In genomic region chr2:172597191-172597842, GRCh38 we compare ENCODE assay signal across 13 cellular contexts.
"Had no signal": no experiment of that assay in that cellular context is flagged by ENCODE, and none has a peak within 500 bp of the region (broad histone marks: within the 10 kb centered on the region; RNA-seq: fewer than 3 reads in every experiment).

No MANE protein-coding gene starts in this region.

- DNase-seq: activated CD4-positive, alpha-beta T cell treated with anti-CD3 and anti-CD28 coated beads, Interleukin-2, amount 10 ng/mL, durations not matched to agents 24 days and 14 days; activated CD8-positive, alpha-beta memory T cell treated with anti-CD3 and anti-CD28 coated beads, Interleukin-2, amount 50 U/mL, for 4 hours; activated CD8-positive, alpha-beta T cell treated with anti-CD3 and anti-CD28 coated beads, Interleukin-2, amount 10 ng/mL, durations not matched to agents 7 days and 5 days; activated naive CD4-positive, alpha-beta T cell treated with Interleukin-2 at 50 U/mL for 16 hours; hippocampal formation; left ventricle myocardium inferior; mesenchymal stem cell; stimulated activated CD4-positive, alpha-beta T cell treated with anti-CD3 and anti-CD28 coated beads, Interleukin-2, amount 100 ng/mL, for 48 hours; stimulated activated naive B cell treated with anti-CD40 and anti-IgM and Interleukin-4, amounts not matched to agents 10 μg/mL and 1 μg/mL and 100 μg/mL, for 72 hours; SW 1271; trophoblast cell had no signal

- ATAC-seq: activated CD8-positive, alpha-beta T cell treated with anti-CD3 and anti-CD28 coated beads, Interleukin-2, amount 10 ng/mL, durations not matched to agents 7 days and 5 days; natural killer cell treated with Interleukin-12 subunit alpha and Interleukin-12 subunit beta and Interleukin-15 and Interleukin-18, amount 100 ng/mL, for 72 hours; stimulated activated naive B cell treated with anti-CD40 and anti-IgM and Interleukin-4, amounts not matched to agents 10 μg/mL and 1 μg/mL and 100 μg/mL, for 72 hours; WTC11 had no signal

- H3K27ac ChIP-seq: left ventricle myocardium inferior had no signal

- H3K4me1 Mint-ChIP-seq: activated CD4-positive, alpha-beta T cell treated with anti-CD3 and anti-CD28 coated beads, Interleukin-2, amount 10 ng/mL, durations not matched to agents 24 days and 14 days; stimulated activated naive B cell treated with anti-CD40 and anti-IgM and Interleukin-4, amounts not matched to agents 10 μg/mL and 1 μg/mL and 100 μg/mL, for 72 hours had no signal

- H3K4me3 Mint-ChIP-seq: activated CD4-positive, alpha-beta T cell treated with anti-CD3 and anti-CD28 coated beads, Interleukin-2, amount 10 ng/mL, durations not matched to agents 24 days and 14 days; activated CD8-positive, alpha-beta T cell treated with anti-CD3 and anti-CD28 coated beads, Interleukin-2, amount 10 ng/mL, durations not matched to agents 7 days and 5 days; natural killer cell treated with Interleukin-12 subunit alpha and Interleukin-12 subunit beta and Interleukin-15 and Interleukin-18, amount 100 ng/mL, for 72 hours; stimulated activated naive B cell treated with anti-CD40 and anti-IgM and Interleukin-4, amounts not matched to agents 10 μg/mL and 1 μg/mL and 100 μg/mL, for 72 hours; WTC11 had no signal

- H3K27me3 Mint-ChIP-seq: activated CD4-positive, alpha-beta T cell treated with anti-CD3 and anti-CD28 coated beads, Interleukin-2, amount 10 ng/mL, durations not matched to agents 24 days and 14 days; natural killer cell treated with Interleukin-12 subunit alpha and Interleukin-12 subunit beta and Interleukin-15 and Interleukin-18, amount 100 ng/mL, for 72 hours; stimulated activated naive B cell treated with anti-CD40 and anti-IgM and Interleukin-4, amounts not matched to agents 10 μg/mL and 1 μg/mL and 100 μg/mL, for 72 hours had no signal

- H3K27ac Mint-ChIP-seq: activated CD4-positive, alpha-beta T cell treated with anti-CD3 and anti-CD28 coated beads, Interleukin-2, amount 10 ng/mL, durations not matched to agents 24 days and 14 days; activated CD8-positive, alpha-beta T cell treated with anti-CD3 and anti-CD28 coated beads, Interleukin-2, amount 10 ng/mL, durations not matched to agents 7 days and 5 days; natural killer cell treated with Interleukin-12 subunit alpha and Interleukin-12 subunit beta and Interleukin-15 and Interleukin-18, amount 100 ng/mL, for 72 hours; stimulated activated naive B cell treated with anti-CD40 and anti-IgM and Interleukin-4, amounts not matched to agents 10 μg/mL and 1 μg/mL and 100 μg/mL, for 72 hours; WTC11 had no signal

- H3K9me3 Mint-ChIP-seq: activated CD4-positive, alpha-beta T cell treated with anti-CD3 and anti-CD28 coated beads, Interleukin-2, amount 10 ng/mL, durations not matched to agents 24 days and 14 days; natural killer cell treated with Interleukin-12 subunit alpha and Interleukin-12 subunit beta and Interleukin-15 and Interleukin-18, amount 100 ng/mL, for 72 hours; stimulated activated naive B cell treated with anti-CD40 and anti-IgM and Interleukin-4, amounts not matched to agents 10 μg/mL and 1 μg/mL and 100 μg/mL, for 72 hours; WTC11 had no signal

- H3K9me3 ChIP-seq: left ventricle myocardium inferior had no signal

- H3K4me3 ChIP-seq: left ventricle myocardium inferior had no signal
